14 cellular contexts compared by ENCODE assay signal in genomic region chr7:92402920-92403759, GRCh38. TPM values are rescaled to one million over a fixed set of nuclear protein-coding genes. Genes with fewer than 3 reads are reported as not detected.
A peak's percentile ranks its signal among the peaks of the same experiment; 100 is the strongest.
DNase-seq lines count a peak whose midpoint lies in the region; ATAC-seq and TF ChIP-seq lines count a peak whose summit lies in the region.
"Had no signal": no experiment of that assay in that cellular context is flagged by ENCODE, and none has a peak within 500 bp of the region (broad histone marks: within the 10 kb centered on the region; RNA-seq: fewer than 3 reads in every experiment).

No MANE protein-coding gene starts in this region.

- intact Hi-C loops in CD8-positive, alpha-beta T cell (cut with DNase I, micrococcal nuclease): no loop called here
- intact Hi-C loops in natural killer cell (cut with micrococcal nuclease): no loop called here

- no peaks in the 10 kb centered on the region for H3K9me3 Mint-ChIP-seq in CD8-positive, alpha-beta T cell
- no peaks in the 10 kb centered on the region for H3K9me3 Mint-ChIP-seq in natural killer cell
- H3K9me3 Mint-ChIP-seq: stimulated activated memory B cell treated with anti-CD40 and anti-IgM and Interleukin-4, amounts not matched to agents 10 μg/mL and 1 μg/mL and 100 μg/mL, for 72 hours; T-helper 2 cell treated with Interferon-gamma antibody and Interleukin-4, amounts not matched to agents 5 μg/mL and 100 μg/mL, for 36 hours had no signal

- POLR2A ChIA-PET in CD8-positive, alpha-beta T cell (lab: Charles Lee): no interaction called here

- no peaks in the 10 kb centered on the region for H3K9me3 ChIP-seq in CD8-positive, alpha-beta T cell (ENCODE audit: low read length)
- H3K9me3 ChIP-seq: heart right ventricle had no signal

- no peak overlapping the region for H3K4me3 ChIP-seq in CD8-positive, alpha-beta T cell (ENCODE audit: low read depth, low read length)
- H3K4me3 ChIP-seq in epithelial cell of esophagus (ENCODE audit: low read length): no peak overlapping the region
- H3K4me3 ChIP-seq: heart right ventricle had no signal

- H3K4me3 Mint-ChIP-seq in CD8-positive, alpha-beta T cell: no peak overlapping the region
- H3K4me3 Mint-ChIP-seq in natural killer cell: peak overlapping the region; percentile 72
- H3K4me3 Mint-ChIP-seq: stimulated activated memory B cell treated with anti-CD40 and anti-IgM and Interleukin-4, amounts not matched to agents 10 μg/mL and 1 μg/mL and 100 μg/mL, for 72 hours had no signal

- H3K27ac Mint-ChIP-seq in CD8-positive, alpha-beta T cell: peak overlapping the region; percentile 3
- peak overlapping the region; percentile 62 to 74 for H3K27ac Mint-ChIP-seq in natural killer cell
- H3K27ac Mint-ChIP-seq: stimulated activated memory B cell treated with anti-CD40 and anti-IgM and Interleukin-4, amounts not matched to agents 10 μg/mL and 1 μg/mL and 100 μg/mL, for 72 hours had no signal

- DNase-seq in CD8-positive, alpha-beta T cell: no peak
- DNase-seq in LHCN-M2 (ENCODE audit: low read depth) (peak; percentile 7), epithelial cell of esophagus (ENCODE audit: low read depth) (peak; percentile 90), natural killer cell (no peak), GM20000 (ENCODE audit: low spot score) (no peak), NCI-H187 treated with DMSO at 0.1 percent for 48 hours (lab: John Stamatoyannopoulos, UW) (no peak), NOMO-1 (lab: John Stamatoyannopoulos, UW; ENCODE audit: unreplicated experiment in 2 of 2) (no peak)
- no peak for DNase-seq in activated CD8-positive, alpha-beta memory T cell treated with anti-CD3 and anti-CD28 coated beads for 24 hours
- DNase-seq: activated CD8-positive, alpha-beta memory T cell treated with anti-CD3 and anti-CD28 coated beads, Interleukin-2, amount 50 U/mL, for 48 hours; caudate nucleus; heart right ventricle had no signal

- no peak overlapping the region for H3K27ac ChIP-seq in CD8-positive, alpha-beta T cell (ENCODE audit: low read depth, low read length)
- H3K27ac ChIP-seq: heart right ventricle had no signal

- H3K27me3 ChIP-seq in CD8-positive, alpha-beta T cell (ENCODE audit: insufficient read depth, low read length): no peaks in the 10 kb centered on the region
- H3K27me3 ChIP-seq: heart right ventricle had no signal

- ATAC-seq in CD8-positive, alpha-beta T cell: no peak
- peak; percentile 9 to 36 (median 12) for ATAC-seq in natural killer cell
- ATAC-seq: heart right ventricle; stimulated activated memory B cell treated with anti-CD40 and anti-IgM and Interleukin-4, amounts not matched to agents 10 μg/mL and 1 μg/mL and 100 μg/mL, for 72 hours had no signal

- TF ChIP-seq CTCF in CD8-positive, alpha-beta T cell (IDR thresholded peaks at IDR 0.05): no peak
- TF ChIP-seq CTCF in epithelial cell of esophagus (IDR thresholded peaks at IDR 0.05; ENCODE audit: insufficient read depth, low read depth, low read length, missing control alignments) (no peak), natural killer cell (IDR thresholded peaks at IDR 0.05) (no peak), GM20000 (IDR thresholded peaks at IDR 0.05; ENCODE audit: extremely low read depth, missing control alignments) (no peak)

- H3K4me1 ChIP-seq in CD8-positive, alpha-beta T cell (ENCODE audit: insufficient read depth, low read length): peaks cover 17% of the 10 kb centered on the region
- H3K4me1 ChIP-seq: heart right ventricle had no signal

- peaks cover 22% of the 10 kb centered on the region for H3K4me1 Mint-ChIP-seq in CD8-positive, alpha-beta T cell (ENCODE audit: low read depth)
- peaks cover 19 to 23% of the 10 kb centered on the region in 2 donors for H3K4me1 Mint-ChIP-seq in natural killer cell
- H3K4me1 Mint-ChIP-seq: stimulated activated memory B cell treated with anti-CD40 and anti-IgM and Interleukin-4, amounts not matched to agents 10 μg/mL and 1 μg/mL and 100 μg/mL, for 72 hours had no signal

- H3K36me3 Mint-ChIP-seq in CD8-positive, alpha-beta T cell: peaks cover 20% of the 10 kb centered on the region
- peaks cover 15% of the 10 kb centered on the region for H3K36me3 Mint-ChIP-seq in natural killer cell

- H3K27me3 Mint-ChIP-seq in CD8-positive, alpha-beta T cell (ENCODE audit: low read depth): no peaks in the 10 kb centered on the region
- H3K27me3 Mint-ChIP-seq in natural killer cell (ENCODE audit: low read depth in 2 of 2): no peaks in the 10 kb centered on the region
- H3K27me3 Mint-ChIP-seq: CD4-positive, CD25-positive, alpha-beta regulatory T cell; stimulated activated memory B cell treated with anti-CD40 and anti-IgM and Interleukin-4, amounts not matched to agents 10 μg/mL and 1 μg/mL and 100 μg/mL, for 72 hours had no signal

- CTCF ChIA-PET in CD8-positive, alpha-beta T cell (lab: Charles Lee): interaction anchor here (0.9 to 1.7 kb wide), 2 partner anchors 15 to 21 kb away, joined by 3 read pairs; no protein-coding TSS in a partner anchor

- peaks cover 9% of the 10 kb centered on the region for H3K36me3 ChIP-seq in CD8-positive, alpha-beta T cell (ENCODE audit: insufficient read depth, low read length)

RNA-seq across cellular contexts. Expression of gene GATAD1, which starts 44.1 kb away (rescaled TPM):
- 10 to 100 TPM; 10.3 to 10.5 TPM for total RNA-seq in CD8-positive, alpha-beta T cell
- total RNA-seq in LHCN-M2 (2014; rRNA removed) (24.1 and 29.5 TPM in 2 replicates), natural killer cell (10 to 100 TPM; 32.5 to 43.3 (median 35.0) TPM)
- 9.1 TPM for polyA plus RNA-seq in LHCN-M2 (2012)

Comparison
In these comparisons a context has a peak if more than half of its experiments do, and no peak if none do; other contexts are left out.
1. DNase-seq: peak in LHCN-M2 (single experiment) and epithelial cell of esophagus (single experiment); none in CD8-positive, alpha-beta T cell (0 of 7), natural killer cell (single experiment), GM20000 (single experiment), NCI-H187 treated with DMSO at 0.1 percent for 48 hours (single experiment), activated CD8-positive, alpha-beta memory T cell treated with anti-CD3 and anti-CD28 coated beads for 24 hours (single experiment) and NOMO-1 (0 of 2).